Comparison of ENCODE assay signal across 8 cellular contexts in the genomic region with DNA sequence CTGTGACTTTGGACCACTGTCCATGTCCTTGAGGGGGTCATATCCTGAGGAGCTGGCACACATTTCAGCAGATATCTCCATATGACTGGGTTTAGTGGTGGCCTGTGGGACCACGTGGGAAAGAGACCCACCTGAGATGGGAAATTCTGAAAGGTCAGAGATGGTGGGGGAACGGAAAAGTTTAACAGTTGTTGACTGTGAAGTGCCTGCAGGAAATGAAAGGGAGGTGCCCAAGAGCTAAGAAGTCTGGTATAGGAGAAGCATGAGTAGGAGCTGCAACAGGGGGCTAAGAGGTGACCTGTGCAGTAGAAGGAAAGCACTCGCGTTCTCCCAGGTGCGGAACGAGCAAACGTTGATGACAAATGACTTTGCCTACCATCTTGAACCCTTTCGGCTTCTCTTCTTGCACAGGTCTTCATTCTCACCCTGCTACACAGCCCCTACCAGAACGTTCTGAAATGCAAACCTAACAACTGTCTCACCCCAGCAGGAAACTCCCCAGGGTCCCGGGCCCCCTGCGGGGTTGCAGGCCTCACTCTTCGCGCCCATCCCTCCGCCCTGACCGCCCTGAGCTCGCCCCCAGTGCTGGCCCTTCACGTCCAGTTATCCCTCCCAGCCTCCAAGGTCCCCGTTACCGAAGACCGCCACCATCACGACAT. TPM values are rescaled to one million over a fixed set of nuclear protein-coding genes. Genes with fewer than 3 reads are reported as not detected.
DNase-seq lines count a peak whose midpoint lies in the region; ATAC-seq and TF ChIP-seq lines count a peak whose summit lies in the region.

No MANE protein-coding gene starts in this region.

- in situ Hi-C loops in astrocyte of the cerebellum (cut with HindIII; ENCODE audit: low sequenced_read_pairs) = no loop called here

- 27% methylated on average over 21 of the region's 21 CpGs for WGBS in tibial nerve, 2 donors

- H3K9me3 ChIP-seq in tibial nerve = no peaks in the 10 kb centered on the region

- peak; percentile 6 for DNase-seq in activated T-cell treated with anti-CD3 and anti-CD28 coated beads for 1 hour (ENCODE audit: low read depth)
- DNase-seq in activated T-cell treated with anti-CD3 and anti-CD28 coated beads for 4 hours = no peak
- no peak for DNase-seq in astrocyte of the cerebellum (ENCODE audit: low read depth)
- DNase-seq in memory B cell (ENCODE audit: low spot score in 2 of 2) = peak in 1 of 2 donors; percentile 17
- no peak for DNase-seq in tibial nerve (ENCODE audit: low spot score in 2 of 2)
- no peak for DNase-seq in T1000 (lab: John Stamatoyannopoulos, UW)
- no peak for DNase-seq in NCI-H524 treated with DMSO at 0.1 percent for 48 hours (lab: John Stamatoyannopoulos, UW)
- DNase-seq in NCI-H187 (lab: John Stamatoyannopoulos, UW) = no peak

- H3K27ac Mint-ChIP-seq in memory B cell = peak overlapping the region; percentile 84

- peak overlapping the region; percentile 32 to 85 (median 82) for H3K27ac ChIP-seq in tibial nerve

- peak; percentile 11 for ATAC-seq in memory B cell (ENCODE audit: low read depth)

- no peak for TF ChIP-seq EP300 in tibial nerve (IDR thresholded peaks at IDR 0.05)

- TF ChIP-seq CTCF in astrocyte of the cerebellum (IDR thresholded peaks at IDR 0.05; ENCODE audit: low read depth, low read length, missing control alignments) (no peak), tibial nerve (IDR thresholded peaks at IDR 0.05) (no peak)

- H3K36me3 ChIP-seq in tibial nerve = no peaks in the 10 kb centered on the region

- H3K4me1 ChIP-seq in tibial nerve = peaks cover 0 to 8% (median 6%) of the 10 kb centered on the region in 4 donors

- peak overlapping the region; percentile 97 for H3K4me3 Mint-ChIP-seq in memory B cell

- no peak for TF ChIP-seq POLR2A in tibial nerve (IDR thresholded peaks at IDR 0.05)

- H3K4me3 ChIP-seq in astrocyte of the cerebellum (ENCODE audit: low read depth, low read length) (peak overlapping the region; percentile 44), tibial nerve (peak overlapping the region; percentile 34 to 68 (median 56))

- H3K27me3 ChIP-seq in tibial nerve = no peaks in the 10 kb centered on the region

- no peaks in the 10 kb centered on the region for H3K9me3 Mint-ChIP-seq in memory B cell

- no peaks in the 10 kb centered on the region for H3K27me3 Mint-ChIP-seq in memory B cell

- peaks cover 1% of the 10 kb centered on the region for H3K36me3 Mint-ChIP-seq in memory B cell

- H3K4me1 Mint-ChIP-seq in memory B cell = peaks cover 17% of the 10 kb centered on the region

RNA-seq across cellular contexts. Expression of a gene that starts 9.8 kb away (rescaled TPM):
- not detected for total RNA-seq in tibial nerve

RNA-seq across cellular contexts. Expression of a gene that starts 47.3 kb away (rescaled TPM):
- total RNA-seq in tibial nerve = 100 to 1,000 TPM; 112 to 136 (median 134) TPM
